Comparison of ENCODE assay signal across 22 cellular contexts in the genomic region with DNA sequence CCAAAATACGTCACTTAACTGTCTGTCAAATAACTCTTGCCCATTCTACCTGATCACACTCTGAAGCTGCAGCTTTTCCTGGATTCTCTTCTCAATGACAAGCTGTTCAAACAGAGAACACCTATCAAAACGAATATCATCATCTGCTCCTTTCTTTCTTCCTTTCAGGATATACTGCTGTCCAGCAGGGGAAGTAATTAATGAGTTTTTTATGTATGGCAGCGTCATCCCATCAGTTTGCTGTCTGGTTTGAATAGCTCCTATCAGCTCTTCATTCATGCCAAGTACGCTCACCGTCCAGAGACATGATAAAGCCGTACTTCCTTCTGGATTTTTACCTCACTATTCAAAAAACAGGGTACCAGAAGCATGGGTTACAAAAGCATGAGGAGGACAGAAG. TPM values are rescaled to one million over a fixed set of nuclear protein-coding genes. Genes with fewer than 3 reads are reported as not detected.
A peak's percentile ranks its signal among the peaks of the same experiment; 100 is the strongest.
DNase-seq lines count a peak whose midpoint lies in the region; ATAC-seq and TF ChIP-seq lines count a peak whose summit lies in the region.
"Had no signal": no experiment of that assay in that cellular context is flagged by ENCODE, and none has a peak within 500 bp of the region (broad histone marks: within the 10 kb centered on the region; RNA-seq: fewer than 3 reads in every experiment).

A gene with protein sequence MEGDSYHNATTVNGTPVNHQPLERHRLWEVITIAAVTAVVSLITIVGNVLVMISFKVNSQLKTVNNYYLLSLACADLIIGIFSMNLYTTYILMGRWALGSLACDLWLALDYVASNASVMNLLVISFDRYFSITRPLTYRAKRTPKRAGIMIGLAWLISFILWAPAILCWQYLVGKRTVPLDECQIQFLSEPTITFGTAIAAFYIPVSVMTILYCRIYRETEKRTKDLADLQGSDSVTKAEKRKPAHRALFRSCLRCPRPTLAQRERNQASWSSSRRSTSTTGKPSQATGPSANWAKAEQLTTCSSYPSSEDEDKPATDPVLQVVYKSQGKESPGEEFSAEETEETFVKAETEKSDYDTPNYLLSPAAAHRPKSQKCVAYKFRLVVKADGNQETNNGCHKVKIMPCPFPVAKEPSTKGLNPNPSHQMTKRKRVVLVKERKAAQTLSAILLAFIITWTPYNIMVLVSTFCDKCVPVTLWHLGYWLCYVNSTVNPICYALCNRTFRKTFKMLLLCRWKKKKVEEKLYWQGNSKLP (plus strand): TSS at position 274 of the 400 bp plus-strand sequence. CDS start 94,221 bp downstream, outside the sequence.

- TF ChIP-seq RAD21 in SK-N-SH (IDR thresholded peaks at IDR 0.05; ENCODE audit: low read length), result no peak

- no peak for TF ChIP-seq EP300 in SK-N-SH (IDR thresholded peaks at IDR 0.05; ENCODE audit: borderline replicate concordance in 1 of 2, low read depth in 1 of 2, low read length in 1 of 2)
- TF ChIP-seq EP300 in tibial nerve (IDR thresholded peaks at IDR 0.05), result no peak

- no peaks in the 10 kb centered on the region for H3K9me2 ChIP-seq in SK-N-SH

- H3K4me3 ChIP-seq in SK-N-SH (ENCODE audit: low read depth in 2 of 2, low read length in 1 of 2), result peak within 1 kb of the TSS in 1 of 2 experiments; percentile 17; a peak in 1 of 4 replicates
- H3K4me3 ChIP-seq in tibial nerve, result no peak within 1 kb of the TSS
- H3K4me3 ChIP-seq: A549, ascending aorta, esophagus squamous epithelium, spleen had no signal

- no peak for TF ChIP-seq POLR2A in tibial nerve (IDR thresholded peaks at IDR 0.05)

- H4K20me1 ChIP-seq in SK-N-SH (ENCODE audit: insufficient read depth), result no peaks in the 10 kb centered on the region

- peak; percentile 35 for DNase-seq in SK-N-SH
- DNase-seq in NCI-H82 (lab: John Stamatoyannopoulos, UW), result peak; percentile 61
- DNase-seq in DMS79 treated with DMSO at 0.1 percent for 48 hours (lab: John Stamatoyannopoulos, UW), result no peak
- DNase-seq in T1000 (lab: John Stamatoyannopoulos, UW), result no peak
- DNase-seq in tibial nerve (ENCODE audit: low spot score in 2 of 2), result no peak
- DNase-seq: activated CD4-positive, alpha-beta T cell treated with anti-CD3 and anti-CD28 coated beads, Interleukin-2, amount 10 ng/mL, durations not matched to agents 24 days and 14 days; activated naive CD4-positive, alpha-beta T cell treated with anti-CD3 and anti-CD28 coated beads for 36 hours; esophagus squamous epithelium; IMR-90; NK-92 treated with Interleukin-12 subunit alpha and Interleukin-12 subunit beta, amount 100 ng/mL, for 24 hours; spleen; stimulated activated naive CD8-positive, alpha-beta T cell treated with anti-CD3 and anti-CD28 coated beads, Interleukin-15, Interleukin-2, amounts not matched to agents 100 U/mL and 50 U/mL, for 24 hours; T-helper 17 cell had no signal

- H3K27me3 ChIP-seq in SK-N-SH (ENCODE audit: insufficient read depth) (no peaks in the 10 kb centered on the region), tibial nerve (no peaks in the 10 kb centered on the region)
- H3K27me3 ChIP-seq: ascending aorta, esophagus squamous epithelium, spleen had no signal

- no peaks in the 10 kb centered on the region for H3F3A ChIP-seq in SK-N-SH (replicated peaks; ENCODE audit: insufficient read depth)

- WGBS in SK-N-SH (ENCODE audit: low lambda C conversion rate), result 59% methylated on average over 6 of the region's 6 CpGs
- WGBS in tibial nerve, 2 donors, result 58 to 64% methylated on average over 6 of the region's 6 CpGs

- H3K4me1 ChIP-seq in SK-N-SH (ENCODE audit: control insufficient read depth in 1 of 2, insufficient read depth in 2 of 2, low read depth in 1 of 2, low read length in 1 of 2) (no peaks in the 10 kb centered on the region; a peak in 1 of 4 replicates), tibial nerve (no peaks in the 10 kb centered on the region)
- H3K4me1 ChIP-seq: A549, ascending aorta, esophagus squamous epithelium, spleen had no signal

- H3K36me3 ChIP-seq in SK-N-SH (replicated peaks in 1 of 2; ENCODE audit: control insufficient read depth in 1 of 2, insufficient read depth in 2 of 2, low read length in 1 of 2) (no peaks in the 10 kb centered on the region), tibial nerve (no peaks in the 10 kb centered on the region)
- H3K36me3 ChIP-seq: ascending aorta, esophagus squamous epithelium, spleen had no signal

- no peak within 1 kb of the TSS for H2AFZ ChIP-seq in SK-N-SH (ENCODE audit: low read depth)

- POLR2A ChIA-PET in SK-N-SH (lab: Yijun Ruan, JAX), result no interaction called here

- H3K27ac ChIP-seq in SK-N-SH (ENCODE audit: low read depth in 2 of 2, low read length in 1 of 2) (peak within 1 kb of the TSS in 1 of 2 experiments; percentile 55; a peak in 2 of 4 replicates), cingulate gyrus (ENCODE audit: low read depth, low read length) (peak within 1 kb of the TSS; percentile 30), tibial nerve (no peak within 1 kb of the TSS)
- H3K27ac ChIP-seq: A549, ascending aorta, esophagus squamous epithelium, spleen had no signal

- ATAC-seq in SK-N-SH treated with all-trans-retinoic acid at 6 μM for 48 hours, result no peak
- ATAC-seq in GM18868 (IDR thresholded peaks at IDR 0.05; ENCODE audit: unreplicated experiment), result no peak
- ATAC-seq: A549; stimulated activated naive CD8-positive, alpha-beta T cell treated with anti-CD3 and anti-CD28 coated beads, Interleukin-15, Interleukin-2, amounts not matched to agents 100 U/mL and 50 U/mL, for 24 hours; T-helper 17 cell had no signal

- no peaks in the 10 kb centered on the region for H3K79me2 ChIP-seq in SK-N-SH (ENCODE audit: insufficient read depth)

- no peak within 1 kb of the TSS for H3K9ac ChIP-seq in SK-N-SH

- H3K4me2 ChIP-seq in SK-N-SH, result no peak within 1 kb of the TSS
- H3K4me2 ChIP-seq: A549 had no signal

- CTCF ChIA-PET in SK-N-SH (lab: Yijun Ruan, JAX), result interaction anchor here (0.7 to 10.1 kb wide), 10 partner anchors 11 to 267 kb away, joined by 3 to 98 read pairs (median 3); no protein-coding TSS in a partner anchor

- TF ChIP-seq CTCF in SK-N-SH (IDR thresholded peaks at IDR 0.05) (no peak), tibial nerve (IDR thresholded peaks at IDR 0.05) (no peak)

- H3K9me3 ChIP-seq in SK-N-SH, result no peaks in the 10 kb centered on the region
- H3K9me3 ChIP-seq in tibial nerve, result no peaks in the 10 kb centered on the region
- H3K9me3 ChIP-seq: A549, ascending aorta, esophagus squamous epithelium, spleen had no signal

TF ChIP-seq in SK-N-SH, 30 proteins besides CTCF, POLR2A, EP300 and RAD21:
- TF ChIP-seq RFX5 (IDR thresholded peaks at IDR 0.05; ENCODE audit: low read length) (0 out of 2 replicates have a peak, but pooled peaks have one; percentile 6), RCOR1 (IDR thresholded peaks at IDR 0.05; ENCODE audit: low read length) (no peak)

TF ChIP-seq in SK-N-SH treated with all-trans-retinoic acid at 6 μM for 48 hours, 23 proteins besides CTCF, POLR2A, EP300 and RAD21:
- TF ChIP-seq OSR1 (CRISPR knock-in tag; IDR thresholded peaks at IDR 0.05) (no peak), SNAI2 (CRISPR knock-in tag; IDR thresholded peaks at IDR 0.05) (no peak), ZC3H10 (CRISPR knock-in tag; IDR thresholded peaks at IDR 0.05) (no peak), ZFP30 (CRISPR knock-in tag; IDR thresholded peaks at IDR 0.05) (no peak)
- TF ChIP-seq, protein P1, sequence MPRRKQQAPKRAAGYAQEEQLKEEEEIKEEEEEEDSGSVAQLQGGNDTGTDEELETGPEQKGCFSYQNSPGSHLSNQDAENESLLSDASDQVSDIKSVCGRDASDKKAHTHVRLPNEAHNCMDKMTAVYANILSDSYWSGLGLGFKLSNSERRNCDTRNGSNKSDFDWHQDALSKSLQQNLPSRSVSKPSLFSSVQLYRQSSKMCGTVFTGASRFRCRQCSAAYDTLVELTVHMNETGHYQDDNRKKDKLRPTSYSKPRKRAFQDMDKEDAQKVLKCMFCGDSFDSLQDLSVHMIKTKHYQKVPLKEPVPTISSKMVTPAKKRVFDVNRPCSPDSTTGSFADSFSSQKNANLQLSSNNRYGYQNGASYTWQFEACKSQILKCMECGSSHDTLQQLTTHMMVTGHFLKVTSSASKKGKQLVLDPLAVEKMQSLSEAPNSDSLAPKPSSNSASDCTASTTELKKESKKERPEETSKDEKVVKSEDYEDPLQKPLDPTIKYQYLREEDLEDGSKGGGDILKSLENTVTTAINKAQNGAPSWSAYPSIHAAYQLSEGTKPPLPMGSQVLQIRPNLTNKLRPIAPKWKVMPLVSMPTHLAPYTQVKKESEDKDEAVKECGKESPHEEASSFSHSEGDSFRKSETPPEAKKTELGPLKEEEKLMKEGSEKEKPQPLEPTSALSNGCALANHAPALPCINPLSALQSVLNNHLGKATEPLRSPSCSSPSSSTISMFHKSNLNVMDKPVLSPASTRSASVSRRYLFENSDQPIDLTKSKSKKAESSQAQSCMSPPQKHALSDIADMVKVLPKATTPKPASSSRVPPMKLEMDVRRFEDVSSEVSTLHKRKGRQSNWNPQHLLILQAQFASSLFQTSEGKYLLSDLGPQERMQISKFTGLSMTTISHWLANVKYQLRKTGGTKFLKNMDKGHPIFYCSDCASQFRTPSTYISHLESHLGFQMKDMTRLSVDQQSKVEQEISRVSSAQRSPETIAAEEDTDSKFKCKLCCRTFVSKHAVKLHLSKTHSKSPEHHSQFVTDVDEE (CRISPR knock-in tag; IDR thresholded peaks at IDR 0.05), result no peak
TF ChIP-seq in SK-N-SH treated with all-trans-retinoic acid at 6 μM for 48 hours: peak in this region for 0.

RNA-seq across cellular contexts. Expression of the gene that starts here (rescaled TPM):
- polyA plus RNA-seq in SK-N-SH (2012; rRNA removed), result 0.03 TPM in 1 of 2 replicates, not detected in the other
- 0.01 TPM in 1 of 2 replicates, not detected in the other for polyA plus RNA-seq in SK-N-SH (2012; cell fraction: cytosol; rRNA removed)
- 0.04 and 0.07 TPM in 2 replicates for polyA plus RNA-seq in SK-N-SH (2012; cell fraction: nucleus; rRNA removed)
- total RNA-seq in tibial nerve, result under 1 TPM; 0.21 to 0.98 (median 0.37) TPM
- total RNA-seq: activated CD4-positive, alpha-beta T cell treated with anti-CD3 and anti-CD28 coated beads, Interleukin-2, amount 10 ng/mL, durations not matched to agents 24 days and 14 days; activated naive CD4-positive, alpha-beta T cell treated with anti-CD3 and anti-CD28 coated beads for 36 hours; ascending aorta; Daoy; esophagus squamous epithelium; lower leg skin; spleen; T-helper 17 cell; ureter had no signal
- polyA plus RNA-seq: A549, CD14-positive monocyte had no signal

Comparison
In these comparisons a context has a peak if more than half of its experiments do, and no peak if none do; other contexts are left out.
1. Peak in DNase-seq in SK-N-SH; RNA of the gene not detected or under 1 TPM.